10 cellular contexts compared by ENCODE assay signal in genomic region chr2:218369374-218369773, GRCh38. TPM values are rescaled to one million over a fixed set of nuclear protein-coding genes. Genes with fewer than 3 reads are reported as not detected.
DNase-seq lines count a peak whose midpoint lies in the region; ATAC-seq and TF ChIP-seq lines count a peak whose summit lies in the region.
"Had no signal": no experiment of that assay in that cellular context is flagged by ENCODE, and none has a peak within 500 bp of the region (broad histone marks: within the 10 kb centered on the region; RNA-seq: fewer than 3 reads in every experiment).

No MANE protein-coding gene starts in this region.

- peak overlapping the region; percentile 21 for H3K4me3 Mint-ChIP-seq in progenitor cell of endocrine pancreas (ENCODE audit: low read depth)

- no peaks in the 10 kb centered on the region for H3K9me3 Mint-ChIP-seq in progenitor cell of endocrine pancreas (ENCODE audit: low read depth)

- peaks cover 1% of the 10 kb centered on the region for H3K4me1 Mint-ChIP-seq in progenitor cell of endocrine pancreas (ENCODE audit: low read depth)

- H3K36me3 ChIP-seq in adrenal gland (replicated peaks in 1 of 2) = no peaks in the 10 kb centered on the region

- H3K27ac Mint-ChIP-seq in progenitor cell of endocrine pancreas = no peak overlapping the region

- H3K4me3 ChIP-seq in adrenal gland = no peak overlapping the region

- H3K36me3 Mint-ChIP-seq in progenitor cell of endocrine pancreas (ENCODE audit: insufficient read depth) = no peaks in the 10 kb centered on the region

- H3K9me3 ChIP-seq in adrenal gland (replicated peaks in 1 of 3) = no peaks in the 10 kb centered on the region
- H3K9me3 ChIP-seq: SK-N-SH had no signal

- WGBS in adrenal gland, 4 donors = 71 to 83% (median 74%) methylated on average over 1 of the region's 1 CpG

- ATAC-seq in GM18511 (IDR thresholded peaks at IDR 0.05; ENCODE audit: unreplicated experiment) = no peak

- H3K27me3 Mint-ChIP-seq in progenitor cell of endocrine pancreas = peaks cover 4% of the 10 kb centered on the region

- TF ChIP-seq CTCF in adrenal gland (IDR thresholded peaks at IDR 0.05) (no peak), progenitor cell of endocrine pancreas (IDR thresholded peaks at IDR 0.05; ENCODE audit: unreplicated experiment) (no peak)

- TF ChIP-seq POLR2A in adrenal gland (IDR thresholded peaks at IDR 0.05) = no peak

- intact Hi-C loops in adrenal gland (cut with DNase I) = no loop called here

- peak overlapping the region in 4 of 5 donors; percentile 15 to 94 (median 86) for H3K27ac ChIP-seq in adrenal gland

- DNase-seq in COR-L47 (lab: John Stamatoyannopoulos, UW) (peak; percentile 42), NCI-H1092 (lab: John Stamatoyannopoulos, UW) (peak; percentile 41), adrenal gland (no peak), progenitor cell of endocrine pancreas (ENCODE audit: low spot score, unreplicated experiment) (no peak)
- DNase-seq in activated CD4-positive, CD25-positive, alpha-beta regulatory T cell (lab: John Stamatoyannopoulos, UW) = no peak
- DNase-seq in stimulated activated naive CD4-positive, alpha-beta T cell (lab: John Stamatoyannopoulos, UW) = no peak
- DNase-seq: hippocampal formation, NCI-H1930, SK-N-SH had no signal

- no peaks in the 10 kb centered on the region for H3K27me3 ChIP-seq in adrenal gland

- H3K4me1 ChIP-seq in adrenal gland (replicated peaks in 1 of 2) = peaks cover 0 to 14% of the 10 kb centered on the region in 2 donors

RNA-seq across cellular contexts. Expression of gene SLC11A1, which starts 12.7 kb away (rescaled TPM):
- total RNA-seq in adrenal gland (10 to 100 TPM in 7 of 8 donors, 1 to 10 TPM in 1; 6.2 to 83.6 (median 40.0) TPM), progenitor cell of endocrine pancreas (0.33 and 0.34 TPM in 2 replicates)
- 10 to 100 TPM in 2 of 3 donors, 1 to 10 TPM in 1; 6.3 to 89.9 (median 31.8) TPM for polyA plus RNA-seq in adrenal gland

RNA-seq across cellular contexts. Expression of gene CATIP, which starts 12.7 kb away (rescaled TPM):
- total RNA-seq in adrenal gland = 1 to 10 TPM in 1 of 8 donors, under 1 TPM in 3, not detected in 4; 0.46 to 3.2 (median 0.57) TPM
- polyA plus RNA-seq in adrenal gland = 1 to 10 TPM in 1 of 3 donors, under 1 TPM in 2; 0.11 to 2.4 (median 0.27) TPM
- total RNA-seq in progenitor cell of endocrine pancreas = 3.3 and 3.8 TPM in 2 replicates

RNA-seq across cellular contexts. Expression of gene CTDSP1, which starts 30.3 kb away (rescaled TPM):
- total RNA-seq in adrenal gland (100 to 1,000 TPM in 6 of 8 donors, 10 to 100 TPM in 2; 62.7 to 161 (median 124) TPM), progenitor cell of endocrine pancreas (102 and 108 TPM in 2 replicates)
- 100 to 1,000 TPM in 1 of 3 donors, 10 to 100 TPM in 2; 34.0 to 119 (median 98.9) TPM for polyA plus RNA-seq in adrenal gland

RNA-seq across cellular contexts. Expression of gene VIL1, which starts 49.5 kb away (rescaled TPM):
- total RNA-seq in adrenal gland = under 1 TPM in 2 of 8 donors, not detected in 6; 0.47 to 0.53 TPM
- under 1 TPM; 0.09 to 0.40 (median 0.10) TPM for polyA plus RNA-seq in adrenal gland
- 281 and 305 TPM in 2 replicates for total RNA-seq in progenitor cell of endocrine pancreas

Comparison
In these comparisons a context has a peak if more than half of its experiments do, and no peak if none do; other contexts are left out.
1. DNase-seq: peak in COR-L47 (single experiment) and NCI-H1092 (single experiment); none in adrenal gland (0 of 7), progenitor cell of endocrine pancreas (single experiment), activated CD4-positive, CD25-positive, alpha-beta regulatory T cell (0 of 4) and stimulated activated naive CD4-positive, alpha-beta T cell (0 of 6).